ENCODE assay signal across 18 cellular contexts in genomic region chr1:8062861-8063260, GRCh38.
"Had no signal": no experiment of that assay in that cellular context is flagged by ENCODE, and none has a peak within 500 bp of the region (broad histone marks: within the 10 kb centered on the region; RNA-seq: fewer than 3 reads in every experiment).

No MANE protein-coding gene starts in this region.

- H3K4me3 Mint-ChIP-seq: activated CD4-positive, alpha-beta memory T cell treated with anti-CD3 and anti-CD28 coated beads, Interleukin-2, amount 10 ng/mL, durations not matched to agents 7 days and 5 days; activated CD4-positive, alpha-beta T cell treated with anti-CD3 and anti-CD28 coated beads for 36 hours; activated CD8-positive, alpha-beta memory T cell treated with anti-CD3 and anti-CD28 coated beads, Interleukin-2, amount 10 ng/mL, durations not matched to agents 7 days and 5 days; activated T-helper 17 cell treated with anti-CD3 and anti-CD28 coated beads, Interleukin-2, amount 50 U/mL, for 72 hours; central memory CD8-positive, alpha-beta T cell; naive thymus-derived CD8-positive, alpha-beta T cell; stimulated activated memory B cell treated with anti-CD40 and anti-IgM and Interleukin-4, amounts not matched to agents 10 μg/mL and 1 μg/mL and 100 μg/mL, for 72 hours had no signal

- H3K9me3 ChIP-seq: esophagus squamous epithelium, pancreas, right lobe of liver, spleen, uterus had no signal

- ATAC-seq: activated CD4-positive, alpha-beta T cell treated with anti-CD3 and anti-CD28 coated beads for 36 hours; activated CD8-positive, alpha-beta memory T cell treated with anti-CD3 and anti-CD28 coated beads, Interleukin-2, amount 10 ng/mL, durations not matched to agents 7 days and 5 days; activated T-helper 17 cell treated with anti-CD3 and anti-CD28 coated beads, Interleukin-2, amount 50 U/mL, for 72 hours; naive thymus-derived CD8-positive, alpha-beta T cell; stimulated activated memory B cell treated with anti-CD40 and anti-IgM and Interleukin-4, amounts not matched to agents 10 μg/mL and 1 μg/mL and 100 μg/mL, for 72 hours had no signal

- H3K36me3 ChIP-seq: esophagus squamous epithelium, pancreas, right lobe of liver, spleen, uterus had no signal

- H3K27me3 ChIP-seq: esophagus squamous epithelium, pancreas, right lobe of liver, uterus had no signal

- H3K9me3 Mint-ChIP-seq: activated CD4-positive, alpha-beta memory T cell treated with anti-CD3 and anti-CD28 coated beads, Interleukin-2, amount 10 ng/mL, durations not matched to agents 7 days and 5 days; activated T-helper 17 cell treated with anti-CD3 and anti-CD28 coated beads, Interleukin-2, amount 50 U/mL, for 72 hours; central memory CD8-positive, alpha-beta T cell; naive thymus-derived CD8-positive, alpha-beta T cell; stimulated activated memory B cell treated with anti-CD40 and anti-IgM and Interleukin-4, amounts not matched to agents 10 μg/mL and 1 μg/mL and 100 μg/mL, for 72 hours had no signal

- H3K4me1 Mint-ChIP-seq: activated CD4-positive, alpha-beta memory T cell treated with anti-CD3 and anti-CD28 coated beads, Interleukin-2, amount 10 ng/mL, durations not matched to agents 7 days and 5 days; activated CD4-positive, alpha-beta T cell treated with anti-CD3 and anti-CD28 coated beads for 36 hours; activated CD8-positive, alpha-beta memory T cell treated with anti-CD3 and anti-CD28 coated beads, Interleukin-2, amount 10 ng/mL, durations not matched to agents 7 days and 5 days; activated T-helper 17 cell treated with anti-CD3 and anti-CD28 coated beads, Interleukin-2, amount 50 U/mL, for 72 hours; central memory CD8-positive, alpha-beta T cell; naive thymus-derived CD8-positive, alpha-beta T cell; stimulated activated memory B cell treated with anti-CD40 and anti-IgM and Interleukin-4, amounts not matched to agents 10 μg/mL and 1 μg/mL and 100 μg/mL, for 72 hours had no signal

- H3K36me3 Mint-ChIP-seq: activated CD8-positive, alpha-beta memory T cell treated with anti-CD3 and anti-CD28 coated beads, Interleukin-2, amount 10 ng/mL, durations not matched to agents 7 days and 5 days; naive thymus-derived CD8-positive, alpha-beta T cell; stimulated activated memory B cell treated with anti-CD40 and anti-IgM and Interleukin-4, amounts not matched to agents 10 μg/mL and 1 μg/mL and 100 μg/mL, for 72 hours had no signal

- H3K27me3 Mint-ChIP-seq: central memory CD8-positive, alpha-beta T cell had no signal

- H3K4me3 ChIP-seq: esophagus squamous epithelium, pancreas, right lobe of liver, spleen, uterus had no signal

- H3K4me1 ChIP-seq: right lobe of liver, spleen, uterus had no signal

- H3K27ac ChIP-seq: right lobe of liver, spleen had no signal

- H3K27ac Mint-ChIP-seq: activated CD4-positive, alpha-beta memory T cell treated with anti-CD3 and anti-CD28 coated beads, Interleukin-2, amount 10 ng/mL, durations not matched to agents 7 days and 5 days; activated CD4-positive, alpha-beta T cell treated with anti-CD3 and anti-CD28 coated beads for 36 hours; activated CD8-positive, alpha-beta memory T cell treated with anti-CD3 and anti-CD28 coated beads, Interleukin-2, amount 10 ng/mL, durations not matched to agents 7 days and 5 days; activated T-helper 17 cell treated with anti-CD3 and anti-CD28 coated beads, Interleukin-2, amount 50 U/mL, for 72 hours; naive thymus-derived CD8-positive, alpha-beta T cell; stimulated activated memory B cell treated with anti-CD40 and anti-IgM and Interleukin-4, amounts not matched to agents 10 μg/mL and 1 μg/mL and 100 μg/mL, for 72 hours had no signal

- DNase-seq: activated CD4-positive, alpha-beta memory T cell treated with anti-CD3 and anti-CD28 coated beads, Interleukin-2, amount 10 ng/mL, durations not matched to agents 7 days and 5 days; activated CD4-positive, alpha-beta T cell treated with anti-CD3 and anti-CD28 coated beads for 36 hours; activated CD8-positive, alpha-beta memory T cell treated with anti-CD3 and anti-CD28 coated beads, Interleukin-2, amount 10 ng/mL, durations not matched to agents 7 days and 5 days; activated naive CD4-positive, alpha-beta T cell treated with Interleukin-2 at 50 U/mL for 16 hours; cortex of kidney; esophagus squamous epithelium; left ventricle myocardium superior; mesenchymal stem cell; naive thymus-derived CD8-positive, alpha-beta T cell; pancreas; right lobe of liver; spleen; stimulated activated CD4-positive, alpha-beta T cell treated with anti-CD3 and anti-CD28 coated beads, Interleukin-4, amount 100 ng/mL, for 4 hours; SW 1271; uterus had no signal
